ENCODE assay signal across 8 cellular contexts in the genomic region with DNA sequence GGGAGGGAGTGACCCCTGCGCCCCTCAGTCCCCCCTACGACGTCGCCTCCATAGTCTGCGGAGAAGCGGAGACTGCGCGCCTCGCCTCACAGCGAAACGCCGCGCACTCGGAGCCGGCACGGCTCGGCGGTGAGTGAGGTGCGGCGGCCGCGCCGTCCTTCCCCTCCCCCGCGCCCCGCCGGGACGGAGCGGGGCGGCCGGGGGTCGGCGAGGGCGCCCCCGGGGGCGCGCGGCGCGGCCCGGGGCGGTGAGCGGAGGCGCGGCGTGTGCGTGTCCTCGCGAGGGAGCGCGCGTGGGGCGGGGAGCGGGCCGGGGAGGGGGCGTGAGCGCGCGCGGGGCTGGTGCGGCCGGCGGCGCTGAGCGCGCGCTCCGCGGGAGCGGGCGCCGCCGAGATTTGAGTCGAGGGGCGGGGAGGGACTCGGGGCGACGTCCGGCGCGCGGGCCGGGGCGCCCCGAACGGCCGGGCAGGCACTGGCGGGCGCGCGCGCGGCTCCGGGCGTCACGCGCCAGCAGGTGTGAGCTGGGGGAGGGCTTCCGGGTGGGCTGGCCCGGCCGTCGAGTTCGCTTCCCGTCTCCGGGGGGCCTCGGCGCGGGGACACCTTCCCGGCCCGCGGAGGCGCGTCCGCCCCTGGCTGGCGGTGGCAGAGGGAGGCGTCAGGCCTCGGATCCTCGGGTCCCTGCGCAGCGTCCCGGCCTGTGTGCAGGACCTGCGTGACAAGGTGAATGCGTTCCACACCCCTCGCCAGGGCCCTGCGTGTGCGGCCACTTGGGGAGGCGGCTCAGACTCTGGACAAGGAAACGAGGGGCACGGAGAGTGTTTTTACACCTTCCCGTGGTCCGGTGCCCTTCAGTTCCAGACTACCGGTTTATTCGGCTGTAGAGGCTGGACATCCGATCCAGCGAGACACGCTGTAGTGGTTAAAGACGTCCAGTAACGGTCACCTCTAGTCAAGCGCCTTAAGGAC. TPM values are rescaled to one million over a fixed set of nuclear protein-coding genes. Genes with fewer than 3 reads are reported as not detected.
DNase-seq lines count a peak whose midpoint lies in the region; ATAC-seq and TF ChIP-seq lines count a peak whose summit lies in the region.

No MANE protein-coding gene starts in this region.

- H3K9me3 ChIP-seq in OCI-LY3 (ENCODE audit: insufficient read depth, low read length) (no peaks in the 10 kb centered on the region), neuronal stem cell (replicated peaks in 1 of 2; ENCODE audit: control insufficient read depth in 2 of 2, insufficient read depth in 1 of 2, low read depth in 1 of 2, low read length in 2 of 2) (no peaks in the 10 kb centered on the region), subcutaneous abdominal adipose tissue (ENCODE audit: control insufficient read depth in 5 of 5, low read length in 5 of 5) (no peaks in the 10 kb centered on the region)

- no peaks in the 10 kb centered on the region for H3K27me3 Mint-ChIP-seq in activated T-helper 1 cell treated with anti-CD3 and anti-CD28 coated beads, Interleukin-12 subunit alpha, Interleukin-12 subunit beta, Interleukin-2, Interleukin-4 antibody, amounts not matched to agents 30 ng/mL and 10 ng/mL and 1 ng/mL, durations not matched to agents 14 hours and 24 hours and 36 hours (ENCODE audit: insufficient read depth)

- H2AK5ac ChIP-seq in neuronal stem cell (ENCODE audit: low read depth, low read length), result peak overlapping the region; percentile 60

- H2AFZ ChIP-seq in OCI-LY3 (ENCODE audit: low read depth, low read length), result peak overlapping the region; percentile 71
- peak overlapping the region; percentile 89 for H2AFZ ChIP-seq in neuronal stem cell (ENCODE audit: low read length)

- H3K36me3 ChIP-seq in OCI-LY3 (replicated peaks; ENCODE audit: low read depth, low read length) (no peaks in the 10 kb centered on the region), neuronal stem cell (replicated peaks in 1 of 2; ENCODE audit: control insufficient read depth in 2 of 2, insufficient read depth in 2 of 2, low read length in 2 of 2) (no peaks in the 10 kb centered on the region), subcutaneous abdominal adipose tissue (ENCODE audit: control insufficient read depth in 5 of 5, insufficient read depth in 5 of 5, low read length in 5 of 5) (no peaks in the 10 kb centered on the region)

- no peaks in the 10 kb centered on the region; the same call in 1 of the 2 replicates for H4K20me1 ChIP-seq in OCI-LY3 (ENCODE audit: insufficient read depth, low read length)

- H3K4me1 Mint-ChIP-seq in activated T-helper 1 cell treated with anti-CD3 and anti-CD28 coated beads, Interleukin-12 subunit alpha, Interleukin-12 subunit beta, Interleukin-2, Interleukin-4 antibody, amounts not matched to agents 30 ng/mL and 10 ng/mL and 1 ng/mL, durations not matched to agents 14 hours and 24 hours and 36 hours (ENCODE audit: low read depth), result peaks cover 19% of the 10 kb centered on the region

- peak overlapping the region; percentile 97 for H3K14ac ChIP-seq in neuronal stem cell (ENCODE audit: low read length)

- no peak overlapping the region for H4K8ac ChIP-seq in neuronal stem cell (ENCODE audit: low read depth, low read length)

- H3K27me3 ChIP-seq in OCI-LY3 (ENCODE audit: low read depth, low read length) (peaks cover 8% of the 10 kb centered on the region), foreskin keratinocyte (no peaks in the 10 kb centered on the region), neuronal stem cell (ENCODE audit: control insufficient read depth in 3 of 3, insufficient read depth in 3 of 3, low read depth in 1 of 3, low read length in 3 of 3) (peaks cover 0 to 11% (median 6%) of the 10 kb centered on the region in 3 experiments), subcutaneous abdominal adipose tissue (ENCODE audit: control insufficient read depth in 5 of 5, insufficient read depth in 4 of 5, low read length in 5 of 5) (no peaks in the 10 kb centered on the region)

- ATAC-seq in HG02852 (IDR thresholded peaks at IDR 0.05; ENCODE audit: unreplicated experiment), result peak; percentile 15
- peak; percentile 23 for ATAC-seq in foreskin keratinocyte

- H3K36me3 Mint-ChIP-seq in activated T-helper 1 cell treated with anti-CD3 and anti-CD28 coated beads, Interleukin-12 subunit alpha, Interleukin-12 subunit beta, Interleukin-2, Interleukin-4 antibody, amounts not matched to agents 30 ng/mL and 10 ng/mL and 1 ng/mL, durations not matched to agents 14 hours and 24 hours and 36 hours (ENCODE audit: low read depth), result peaks cover under 1% of the 10 kb centered on the region

- H4K91ac ChIP-seq in neuronal stem cell (ENCODE audit: low read depth, low read length, poor library complexity), result no peak overlapping the region

- intact Hi-C loops in activated T-helper 1 cell treated with anti-CD3 and anti-CD28 coated beads, Interleukin-12 subunit alpha, Interleukin-12 subunit beta, Interleukin-2, Interleukin-4 antibody, amounts not matched to agents 30 ng/mL and 10 ng/mL and 1 ng/mL, durations not matched to agents 14 hours and 24 hours and 36 hours (cut with micrococcal nuclease), result loop anchor here (1.0 to 10.0 kb wide), 8 partner anchors 10 to 726 kb away; a partner anchor contains a TSS

- H3K4me1 ChIP-seq in OCI-LY3 (ENCODE audit: low read length) (peaks cover 25% of the 10 kb centered on the region), foreskin keratinocyte (peaks cover 17% of the 10 kb centered on the region), neuronal stem cell (ENCODE audit: control insufficient read depth in 2 of 2, insufficient read depth in 1 of 2, low read depth in 1 of 2, low read length in 2 of 2) (peaks cover 0 to 5% of the 10 kb centered on the region in 2 donors), subcutaneous abdominal adipose tissue (ENCODE audit: control insufficient read depth in 5 of 5, insufficient read depth in 5 of 5, low read length in 5 of 5) (peaks cover 26 to 52% (median 49%) of the 10 kb centered on the region in 5 donors)

- H3K27ac Mint-ChIP-seq in activated T-helper 1 cell treated with anti-CD3 and anti-CD28 coated beads, Interleukin-12 subunit alpha, Interleukin-12 subunit beta, Interleukin-2, Interleukin-4 antibody, amounts not matched to agents 30 ng/mL and 10 ng/mL and 1 ng/mL, durations not matched to agents 14 hours and 24 hours and 36 hours, result peak overlapping the region; percentile 100

- no peak overlapping the region for H3K23ac ChIP-seq in neuronal stem cell (ENCODE audit: low read depth, low read length, poor library complexity)

- H2BK15ac ChIP-seq in neuronal stem cell (ENCODE audit: low read length), result no peak overlapping the region

- no peak overlapping the region for H2BK5ac ChIP-seq in neuronal stem cell (ENCODE audit: low read length)

- no peaks in the 10 kb centered on the region for H3K9me3 Mint-ChIP-seq in activated T-helper 1 cell treated with anti-CD3 and anti-CD28 coated beads, Interleukin-12 subunit alpha, Interleukin-12 subunit beta, Interleukin-2, Interleukin-4 antibody, amounts not matched to agents 30 ng/mL and 10 ng/mL and 1 ng/mL, durations not matched to agents 14 hours and 24 hours and 36 hours

- peak overlapping the region; percentile 90 for H3K4me3 Mint-ChIP-seq in activated T-helper 1 cell treated with anti-CD3 and anti-CD28 coated beads, Interleukin-12 subunit alpha, Interleukin-12 subunit beta, Interleukin-2, Interleukin-4 antibody, amounts not matched to agents 30 ng/mL and 10 ng/mL and 1 ng/mL, durations not matched to agents 14 hours and 24 hours and 36 hours

- peak overlapping the region; percentile 89 for H3K4me3 ChIP-seq in OCI-LY3 (ENCODE audit: low read length)
- peak overlapping the region; percentile 93 to 94 for H3K4me3 ChIP-seq in neuronal stem cell (ENCODE audit: low read length in 2 of 2)
- H3K4me3 ChIP-seq in subcutaneous abdominal adipose tissue (ENCODE audit: low read depth in 1 of 5, low read length in 5 of 5), result peak overlapping the region; percentile 73 to 98 (median 92)

- no peak overlapping the region for H2BK12ac ChIP-seq in neuronal stem cell (ENCODE audit: low read length)

- DNase-seq in NCI-H1092 treated with DMSO at 0.1 percent for 48 hours (lab: John Stamatoyannopoulos, UW), result peak; percentile 40
- DNase-seq in NCI-H1092 (lab: John Stamatoyannopoulos, UW), result no peak
- DNase-seq in activated T-helper 1 cell treated with anti-CD3 and anti-CD28 coated beads, Interleukin-12 subunit alpha, Interleukin-12 subunit beta, Interleukin-2, Interleukin-4 antibody, amounts not matched to agents 30 ng/mL and 10 ng/mL and 1 ng/mL, durations not matched to agents 14 hours and 24 hours and 36 hours (ENCODE audit: low spot score), result peak; percentile 65
- no peak for DNase-seq in foreskin keratinocyte
- peak; percentile 43 for DNase-seq in neuronal stem cell (ENCODE audit: low spot score)

- no peak overlapping the region for H3K4ac ChIP-seq in neuronal stem cell (ENCODE audit: low read length)

- peak overlapping the region; percentile 88 for H3K18ac ChIP-seq in neuronal stem cell (ENCODE audit: low read length)

- H3K9ac ChIP-seq in OCI-LY3 (ENCODE audit: low read length), result peak overlapping the region; percentile 81
- H3K9ac ChIP-seq in neuronal stem cell (ENCODE audit: low read depth, low read length, poor library complexity), result peak overlapping the region; percentile 97
- peak overlapping the region in 4 of 5 donors; percentile 62 to 79 (median 72) for H3K9ac ChIP-seq in subcutaneous abdominal adipose tissue (ENCODE audit: low read length in 5 of 5)

- H3K27ac ChIP-seq in OCI-LY3 (ENCODE audit: low read length), result peak overlapping the region; percentile 38
- H3K27ac ChIP-seq in foreskin keratinocyte, result no peak overlapping the region
- H3K27ac ChIP-seq in neuronal stem cell (replicated peaks; ENCODE audit: low read length), result peak overlapping the region; percentile 89
- peak overlapping the region; percentile 94 for H3K27ac ChIP-seq in subcutaneous abdominal adipose tissue (ENCODE audit: low read depth, low read length)

- WGBS in neuronal stem cell (ENCODE audit: extremely low coverage in 2 of 2, insufficient read length in 2 of 2, insufficient replicate concordance in 1 of 2), 2 donors, result no CpG with 5 or more reads among the region's 138 CpGs

- no peak overlapping the region for H2BK120ac ChIP-seq in neuronal stem cell (ENCODE audit: low read depth, low read length)

- H3K4me2 ChIP-seq in OCI-LY3 (ENCODE audit: low read length) (peak overlapping the region; percentile 97), neuronal stem cell (ENCODE audit: insufficient read depth, low read length, poor library complexity, severe bottlenecking) (peak overlapping the region; percentile 96)

- H3K79me2 ChIP-seq in OCI-LY3 (ENCODE audit: low read length), result peaks cover 14% of the 10 kb centered on the region

- H3K79me1 ChIP-seq in neuronal stem cell (ENCODE audit: low read depth, low read length), result peaks cover 3% of the 10 kb centered on the region

- TF ChIP-seq CTCF in OCI-LY3 (IDR thresholded peaks at IDR 0.05; ENCODE audit: low read depth, low read length) (no peak), foreskin keratinocyte (conservative IDR thresholded peaks at IDR 0.05) (no peak)

RNA-seq across cellular contexts. Expression of a gene that starts 50.4 kb away (rescaled TPM):
- total RNA-seq in activated T-helper 1 cell treated with anti-CD3 and anti-CD28 coated beads, Interleukin-12 subunit alpha, Interleukin-12 subunit beta, Interleukin-2, Interleukin-4 antibody, amounts not matched to agents 30 ng/mL and 10 ng/mL and 1 ng/mL, durations not matched to agents 14 hours and 24 hours and 36 hours, result 0.05 and 0.39 TPM in 2 replicates
- total RNA-seq in foreskin keratinocyte, result 24.8 and 25.9 TPM in 2 replicates
- polyA plus RNA-seq in foreskin keratinocyte, result 23.3 TPM in 2 replicates
- 0.03 TPM for polyA plus RNA-seq in neuronal stem cell (2013, experiment 1 of 2)
- polyA plus RNA-seq in neuronal stem cell (2013, experiment 2 of 2), result 0.04 TPM

Comparison
In these comparisons a context has a peak if more than half of its experiments do, and no peak if none do; other contexts are left out.
1. DNase-seq: peak in NCI-H1092 treated with DMSO at 0.1 percent for 48 hours (single experiment), activated T-helper 1 cell treated with anti-CD3 and anti-CD28 coated beads, Interleukin-12 subunit alpha, Interleukin-12 subunit beta, Interleukin-2, Interleukin-4 antibody, amounts not matched to agents 30 ng/mL and 10 ng/mL and 1 ng/mL, durations not matched to agents 14 hours and 24 hours and 36 hours (single experiment) and neuronal stem cell (single experiment); none in NCI-H1092 (single experiment) and foreskin keratinocyte (0 of 2).
2. RNA of a gene that starts 50.4 kb away (total RNA-seq): 24.8 to 25.9 TPM in foreskin keratinocyte; 0.05 to 0.39 TPM in activated T-helper 1 cell treated with anti-CD3 and anti-CD28 coated beads, Interleukin-12 subunit alpha, Interleukin-12 subunit beta, Interleukin-2, Interleukin-4 antibody, amounts not matched to agents 30 ng/mL and 10 ng/mL and 1 ng/mL, durations not matched to agents 14 hours and 24 hours and 36 hours; every median in the first group is over 10 times any median in the second.
3. Peak in every context shown above with its lines, with median percentiles within 50 percentile points of each other: H3K4me3 ChIP-seq and H3K9ac ChIP-seq.